Comparison of ENCODE assay signal across 1 cellular context in the genomic region with DNA sequence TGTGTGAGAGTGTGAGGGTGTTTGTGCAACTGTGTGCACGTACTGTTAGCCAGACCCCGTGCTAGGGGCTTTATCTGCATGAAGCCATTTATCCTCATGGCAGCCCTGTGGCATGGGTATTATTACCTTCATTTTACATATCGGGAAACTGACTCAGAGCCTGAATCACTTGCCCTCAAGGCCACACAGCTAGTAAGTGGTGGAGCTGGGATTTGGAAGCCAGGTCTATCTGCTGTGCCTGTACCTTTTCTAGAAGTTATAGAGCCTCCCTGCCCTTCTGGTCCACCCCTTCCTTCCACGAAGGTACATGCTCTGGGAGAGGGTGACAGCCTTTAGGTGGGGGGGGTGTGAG.
TF ChIP-seq lines count a peak whose summit lies in the region.

No MANE protein-coding gene starts in this region.

TF ChIP-seq in GM23338, 12 proteins besides CTCF, POLR2A, EP300 and RAD21 (continued from another document):
- TF ChIP-seq, protein P1, sequence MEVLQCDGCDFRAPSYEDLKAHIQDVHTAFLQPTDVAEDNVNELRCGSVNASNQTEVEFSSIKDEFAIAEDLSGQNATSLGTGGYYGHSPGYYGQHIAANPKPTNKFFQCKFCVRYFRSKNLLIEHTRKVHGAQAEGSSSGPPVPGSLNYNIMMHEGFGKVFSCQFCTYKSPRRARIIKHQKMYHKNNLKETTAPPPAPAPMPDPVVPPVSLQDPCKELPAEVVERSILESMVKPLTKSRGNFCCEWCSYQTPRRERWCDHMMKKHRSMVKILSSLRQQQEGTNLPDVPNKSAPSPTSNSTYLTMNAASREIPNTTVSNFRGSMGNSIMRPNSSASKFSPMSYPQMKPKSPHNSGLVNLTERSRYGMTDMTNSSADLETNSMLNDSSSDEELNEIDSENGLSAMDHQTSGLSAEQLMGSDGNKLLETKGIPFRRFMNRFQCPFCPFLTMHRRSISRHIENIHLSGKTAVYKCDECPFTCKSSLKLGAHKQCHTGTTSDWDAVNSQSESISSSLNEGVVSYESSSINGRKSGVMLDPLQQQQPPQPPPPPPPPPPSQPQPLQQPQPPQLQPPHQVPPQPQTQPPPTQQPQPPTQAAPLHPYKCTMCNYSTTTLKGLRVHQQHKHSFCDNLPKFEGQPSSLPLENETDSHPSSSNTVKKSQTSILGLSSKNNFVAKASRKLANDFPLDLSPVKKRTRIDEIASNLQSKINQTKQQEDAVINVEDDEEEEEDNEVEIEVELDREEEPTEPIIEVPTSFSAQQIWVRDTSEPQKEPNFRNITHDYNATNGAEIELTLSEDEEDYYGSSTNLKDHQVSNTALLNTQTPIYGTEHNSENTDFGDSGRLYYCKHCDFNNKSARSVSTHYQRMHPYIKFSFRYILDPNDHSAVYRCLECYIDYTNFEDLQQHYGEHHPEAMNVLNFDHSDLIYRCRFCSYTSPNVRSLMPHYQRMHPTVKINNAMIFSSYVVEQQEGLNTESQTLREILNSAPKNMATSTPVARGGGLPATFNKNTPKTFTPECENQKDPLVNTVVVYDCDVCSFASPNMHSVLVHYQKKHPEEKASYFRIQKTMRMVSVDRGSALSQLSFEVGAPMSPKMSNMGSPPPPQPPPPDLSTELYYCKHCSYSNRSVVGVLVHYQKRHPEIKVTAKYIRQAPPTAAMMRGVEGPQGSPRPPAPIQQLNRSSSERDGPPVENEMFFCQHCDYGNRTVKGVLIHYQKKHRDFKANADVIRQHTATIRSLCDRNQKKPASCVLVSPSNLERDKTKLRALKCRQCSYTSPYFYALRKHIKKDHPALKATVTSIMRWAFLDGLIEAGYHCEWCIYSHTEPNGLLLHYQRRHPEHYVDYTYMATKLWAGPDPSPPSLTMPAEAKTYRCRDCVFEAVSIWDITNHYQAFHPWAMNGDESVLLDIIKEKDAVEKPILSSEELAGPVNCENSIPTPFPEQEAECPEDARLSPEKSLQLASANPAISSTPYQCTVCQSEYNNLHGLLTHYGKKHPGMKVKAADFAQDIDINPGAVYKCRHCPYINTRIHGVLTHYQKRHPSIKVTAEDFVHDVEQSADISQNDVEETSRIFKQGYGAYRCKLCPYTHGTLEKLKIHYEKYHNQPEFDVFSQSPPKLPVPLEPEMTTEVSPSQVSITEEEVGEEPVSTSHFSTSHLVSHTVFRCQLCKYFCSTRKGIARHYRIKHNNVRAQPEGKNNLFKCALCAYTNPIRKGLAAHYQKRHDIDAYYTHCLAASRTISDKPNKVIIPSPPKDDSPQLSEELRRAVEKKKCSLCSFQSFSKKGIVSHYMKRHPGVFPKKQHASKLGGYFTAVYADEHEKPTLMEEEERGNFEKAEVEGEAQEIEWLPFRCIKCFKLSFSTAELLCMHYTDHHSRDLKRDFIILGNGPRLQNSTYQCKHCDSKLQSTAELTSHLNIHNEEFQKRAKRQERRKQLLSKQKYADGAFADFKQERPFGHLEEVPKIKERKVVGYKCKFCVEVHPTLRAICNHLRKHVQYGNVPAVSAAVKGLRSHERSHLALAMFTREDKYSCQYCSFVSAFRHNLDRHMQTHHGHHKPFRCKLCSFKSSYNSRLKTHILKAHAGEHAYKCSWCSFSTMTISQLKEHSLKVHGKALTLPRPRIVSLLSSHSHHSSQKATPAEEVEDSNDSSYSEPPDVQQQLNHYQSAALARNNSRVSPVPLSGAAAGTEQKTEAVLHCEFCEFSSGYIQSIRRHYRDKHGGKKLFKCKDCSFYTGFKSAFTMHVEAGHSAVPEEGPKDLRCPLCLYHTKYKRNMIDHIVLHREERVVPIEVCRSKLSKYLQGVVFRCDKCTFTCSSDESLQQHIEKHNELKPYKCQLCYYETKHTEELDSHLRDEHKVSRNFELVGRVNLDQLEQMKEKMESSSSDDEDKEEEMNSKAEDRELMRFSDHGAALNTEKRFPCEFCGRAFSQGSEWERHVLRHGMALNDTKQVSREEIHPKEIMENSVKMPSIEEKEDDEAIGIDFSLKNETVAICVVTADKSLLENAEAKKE (CRISPR knock-in tag; IDR thresholded peaks at IDR 0.05), result no peak
- TF ChIP-seq JUNB (IDR thresholded peaks at IDR 0.05; ENCODE audit: unreplicated experiment) (no peak), EZH2phosphoT487 (IDR thresholded peaks at IDR 0.05; ENCODE audit: unreplicated experiment) (no peak), EZH2 (IDR thresholded peaks at IDR 0.05; ENCODE audit: low read depth, unreplicated experiment) (no peak), POLR2AphosphoS5 (IDR thresholded peaks at IDR 0.05; ENCODE audit: low read depth) (no peak), NANOG (IDR thresholded peaks at IDR 0.05; ENCODE audit: borderline replicate concordance) (no peak)
- TF ChIP-seq, protein P2, sequence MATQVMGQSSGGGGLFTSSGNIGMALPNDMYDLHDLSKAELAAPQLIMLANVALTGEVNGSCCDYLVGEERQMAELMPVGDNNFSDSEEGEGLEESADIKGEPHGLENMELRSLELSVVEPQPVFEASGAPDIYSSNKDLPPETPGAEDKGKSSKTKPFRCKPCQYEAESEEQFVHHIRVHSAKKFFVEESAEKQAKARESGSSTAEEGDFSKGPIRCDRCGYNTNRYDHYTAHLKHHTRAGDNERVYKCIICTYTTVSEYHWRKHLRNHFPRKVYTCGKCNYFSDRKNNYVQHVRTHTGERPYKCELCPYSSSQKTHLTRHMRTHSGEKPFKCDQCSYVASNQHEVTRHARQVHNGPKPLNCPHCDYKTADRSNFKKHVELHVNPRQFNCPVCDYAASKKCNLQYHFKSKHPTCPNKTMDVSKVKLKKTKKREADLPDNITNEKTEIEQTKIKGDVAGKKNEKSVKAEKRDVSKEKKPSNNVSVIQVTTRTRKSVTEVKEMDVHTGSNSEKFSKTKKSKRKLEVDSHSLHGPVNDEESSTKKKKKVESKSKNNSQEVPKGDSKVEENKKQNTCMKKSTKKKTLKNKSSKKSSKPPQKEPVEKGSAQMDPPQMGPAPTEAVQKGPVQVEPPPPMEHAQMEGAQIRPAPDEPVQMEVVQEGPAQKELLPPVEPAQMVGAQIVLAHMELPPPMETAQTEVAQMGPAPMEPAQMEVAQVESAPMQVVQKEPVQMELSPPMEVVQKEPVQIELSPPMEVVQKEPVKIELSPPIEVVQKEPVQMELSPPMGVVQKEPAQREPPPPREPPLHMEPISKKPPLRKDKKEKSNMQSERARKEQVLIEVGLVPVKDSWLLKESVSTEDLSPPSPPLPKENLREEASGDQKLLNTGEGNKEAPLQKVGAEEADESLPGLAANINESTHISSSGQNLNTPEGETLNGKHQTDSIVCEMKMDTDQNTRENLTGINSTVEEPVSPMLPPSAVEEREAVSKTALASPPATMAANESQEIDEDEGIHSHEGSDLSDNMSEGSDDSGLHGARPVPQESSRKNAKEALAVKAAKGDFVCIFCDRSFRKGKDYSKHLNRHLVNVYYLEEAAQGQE (IDR thresholded peaks at IDR 0.05; ENCODE audit: unreplicated experiment), result no peak
- TF ChIP-seq, protein P3, sequence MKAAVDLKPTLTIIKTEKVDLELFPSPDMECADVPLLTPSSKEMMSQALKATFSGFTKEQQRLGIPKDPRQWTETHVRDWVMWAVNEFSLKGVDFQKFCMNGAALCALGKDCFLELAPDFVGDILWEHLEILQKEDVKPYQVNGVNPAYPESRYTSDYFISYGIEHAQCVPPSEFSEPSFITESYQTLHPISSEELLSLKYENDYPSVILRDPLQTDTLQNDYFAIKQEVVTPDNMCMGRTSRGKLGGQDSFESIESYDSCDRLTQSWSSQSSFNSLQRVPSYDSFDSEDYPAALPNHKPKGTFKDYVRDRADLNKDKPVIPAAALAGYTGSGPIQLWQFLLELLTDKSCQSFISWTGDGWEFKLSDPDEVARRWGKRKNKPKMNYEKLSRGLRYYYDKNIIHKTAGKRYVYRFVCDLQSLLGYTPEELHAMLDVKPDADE (IDR thresholded peaks at IDR 0.05), result no peak
